ENCODE assay signal across 8 cellular contexts in genomic region chr1:63321788-63322247, GRCh38. TPM values are rescaled to one million over a fixed set of nuclear protein-coding genes. Genes with fewer than 3 reads are reported as not detected.
DNase-seq lines count a peak whose midpoint lies in the region; ATAC-seq and TF ChIP-seq lines count a peak whose summit lies in the region.

No MANE protein-coding gene starts in this region.

- H3K4me1 Mint-ChIP-seq in WTC11: peaks cover 51% of the 10 kb centered on the region

- H3K27me3 ChIP-seq in heart right ventricle (peaks cover 74 to 100% (median 100%) of the 10 kb centered on the region in 7 donors), thyroid gland (peaks cover 90% of the 10 kb centered on the region)

- H3K36me3 ChIP-seq in heart right ventricle (peaks cover 0 to 12% (median 0%) of the 10 kb centered on the region in 9 donors), thyroid gland (no peaks in the 10 kb centered on the region)

- peak overlapping the region; percentile 36 to 65 (median 54) for H3K4me3 ChIP-seq in heart right ventricle
- H3K4me3 ChIP-seq in thyroid gland (replicated peaks in 1 of 3): peak overlapping the region in 2 of 3 donors; percentile 14 to 38

- no peaks in the 10 kb centered on the region for H3K9me3 Mint-ChIP-seq in WTC11

- DNase-seq in heart right ventricle: no peak
- DNase-seq in Right ventricle myocardium superior: no peak
- DNase-seq in WTC11 (ENCODE audit: low spot score): peak; percentile 76
- DNase-seq in iPS-NIHi11 (ENCODE audit: low spot score): peak; percentile 33
- no peak for DNase-seq in thyroid gland
- no peak for DNase-seq in A172 (ENCODE audit: low spot score)
- DNase-seq in SHP77 (lab: John Stamatoyannopoulos, UW): no peak
- DNase-seq in DMS79 (lab: John Stamatoyannopoulos, UW): no peak

- peak in 2 of 8 donors; percentile 52 to 61 for ATAC-seq in heart right ventricle
- no peak for ATAC-seq in Right ventricle myocardium superior (ENCODE audit: poor library complexity)
- ATAC-seq in WTC11: peak; percentile 0; the same call in 1 of the 2 replicates

- H3K27ac ChIP-seq in heart right ventricle: peak overlapping the region in 1 of 10 donors; percentile 52
- H3K27ac ChIP-seq in thyroid gland: no peak overlapping the region

- peak overlapping the region; percentile 97 for H3K27ac Mint-ChIP-seq in WTC11

- no peak for TF ChIP-seq POLR2A in thyroid gland (IDR thresholded peaks at IDR 0.05)

- CTCF ChIA-PET in WTC11 (lab: Charles Lee): interaction anchor here (0.7 to 1.7 kb wide), 4 partner anchors 138 to 317 kb away, joined by 3 to 6 read pairs (median 4); no protein-coding TSS in a partner anchor

- H3K27me3 Mint-ChIP-seq in WTC11 (ENCODE audit: low read depth): peaks cover 47% of the 10 kb centered on the region

- POLR2A ChIA-PET in WTC11 (lab: Charles Lee): no interaction called here

- H3K4me3 Mint-ChIP-seq in WTC11: peak overlapping the region; percentile 94

- H3K4me1 ChIP-seq in heart right ventricle (peaks cover 3 to 80% (median 39%) of the 10 kb centered on the region in 9 donors), thyroid gland (peaks cover 27 to 40% of the 10 kb centered on the region in 2 donors)

- 5 to 6% methylated on average over 17 to 18 of the region's 18 CpGs for WGBS in heart right ventricle, 2 donors
- WGBS in thyroid gland, 2 donors: 4 to 7% methylated on average over 18 of the region's 18 CpGs

- no peak for TF ChIP-seq CTCF in heart right ventricle (IDR thresholded peaks at IDR 0.05)
- TF ChIP-seq CTCF in WTC11 (IDR thresholded peaks at IDR 0.05): no peak
- TF ChIP-seq CTCF in thyroid gland (IDR thresholded peaks at IDR 0.05): no peak

- intact Hi-C loops in heart right ventricle (cut with DNase I): no loop called here
- intact Hi-C loops in Right ventricle myocardium superior (cut with DNase I): no loop called here
- intact Hi-C loops in thyroid gland (cut with DNase I): no loop called here

- H3K9me3 ChIP-seq in heart right ventricle: no peaks in the 10 kb centered on the region
- H3K9me3 ChIP-seq in thyroid gland: no peaks in the 10 kb centered on the region

- no peaks in the 10 kb centered on the region for H3K36me3 Mint-ChIP-seq in WTC11

TF ChIP-seq in WTC11, 78 proteins besides CTCF, POLR2A, EP300 and RAD21:
- TF ChIP-seq ZNF281 (CRISPR knock-in tag; IDR thresholded peaks at IDR 0.05) (peak; percentile 17; the same call in 1 of the 2 replicates), EMX1 (CRISPR knock-in tag; IDR thresholded peaks at IDR 0.05) (no peak), NR1H2 (CRISPR knock-in tag; IDR thresholded peaks at IDR 0.05) (no peak), NFE2L1 (CRISPR knock-in tag; IDR thresholded peaks at IDR 0.05) (no peak), FOXP1 (CRISPR knock-in tag; IDR thresholded peaks at IDR 0.05; ENCODE audit: borderline replicate concordance) (no peak), SMAD4 (CRISPR knock-in tag; IDR thresholded peaks at IDR 0.05) (no peak), TEAD1 (CRISPR knock-in tag; IDR thresholded peaks at IDR 0.05) (no peak), GRHL2 (CRISPR knock-in tag; IDR thresholded peaks at IDR 0.05; ENCODE audit: insufficient replicate concordance, severe bottlenecking) (no peak)
TF ChIP-seq in WTC11: peak in this region for 1.

RNA-seq across cellular contexts. Expression of gene FOXD3, which starts 0.5 kb away (rescaled TPM):
- total RNA-seq in heart right ventricle (under 1 TPM in 5 of 10 donors, not detected in 5; 0.12 to 0.66 (median 0.33) TPM), Right ventricle myocardium superior (0.24 TPM), WTC11 (2021) (27.5 to 37.1 TPM (median 34.7 TPM) in 3 replicates), thyroid gland (under 1 TPM in 1 of 4 donors, not detected in 3; 0.24 TPM)
- polyA plus RNA-seq in heart right ventricle: under 1 TPM; 0.14 to 0.22 TPM
- total RNA-seq in A172 (2014; rRNA removed; shearing (Covaris generic)): 0.17 TPM in 1 of 2 replicates, not detected in the other

RNA-seq across cellular contexts. Expression of gene ALG6, which starts 45.6 kb away (rescaled TPM):
- total RNA-seq in heart right ventricle (1 to 10 TPM; 3.3 to 5.8 (median 3.9) TPM), Right ventricle myocardium superior (4.2 TPM), WTC11 (2021) (17.6 to 25.4 TPM (median 23.7 TPM) in 3 replicates), thyroid gland (10 to 100 TPM in 3 of 4 donors, 1 to 10 TPM in 1; 9.2 to 21.5 (median 19.7) TPM)
- polyA plus RNA-seq in heart right ventricle: 10 to 100 TPM in 1 of 2 donors, 1 to 10 TPM in 1; 5.2 to 20.8 TPM
- total RNA-seq in A172 (2014; rRNA removed; shearing (Covaris generic)): 19.5 and 20.0 TPM in 2 replicates

Comparison
In these comparisons a context has a peak if more than half of its experiments do, and no peak if none do; other contexts are left out.
1. DNase-seq: peak in WTC11 (single experiment) and iPS-NIHi11 (single experiment); none in heart right ventricle (0 of 2), Right ventricle myocardium superior (single experiment), thyroid gland (0 of 2), A172 (single experiment), SHP77 (0 of 2) and DMS79 (single experiment).
2. RNA of gene FOXD3, which starts 0.5 kb away (total RNA-seq): 27.5 to 37.1 TPM in WTC11; 0.24 TPM in Right ventricle myocardium superior (single experiment), 0.12 to 0.66 TPM in heart right ventricle, 0.24 TPM in thyroid gland and 0.17 TPM in A172; every median in the first group is over 10 times any median in the second.